In the genomic region with DNA sequence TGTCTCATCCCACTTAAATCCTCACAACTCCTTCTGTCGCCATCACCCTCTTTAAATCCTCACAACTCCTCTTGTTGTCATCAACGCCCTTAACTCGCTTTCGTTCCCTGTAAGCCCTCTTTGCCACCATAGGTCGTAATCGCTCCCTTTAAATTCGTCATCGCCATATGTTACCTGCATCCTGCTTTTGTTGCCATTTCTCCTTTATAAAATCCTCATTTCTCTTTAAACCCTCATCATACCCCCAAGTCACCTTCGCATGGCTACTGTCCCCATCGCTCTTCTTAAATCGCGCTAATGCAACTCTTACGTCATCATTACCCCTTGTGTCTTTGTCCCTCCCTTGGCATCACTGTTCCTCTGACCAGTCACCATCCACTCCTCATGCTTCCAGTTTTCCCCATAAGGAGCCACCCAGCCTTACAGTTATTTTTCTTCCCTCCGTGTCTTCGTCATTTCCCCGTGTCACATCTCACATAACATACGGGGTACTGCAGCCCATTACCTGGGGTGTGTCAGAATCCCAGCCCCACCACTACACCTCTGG, we compare ENCODE assay signal across 1 cellular context.
TF ChIP-seq lines count a peak whose summit lies in the region.

No MANE protein-coding gene starts in this region.

TF ChIP-seq in K562, 482 proteins besides CTCF, POLR2A, EP300 and RAD21 (continued from another document):
- TF ChIP-seq, protein P1, sequence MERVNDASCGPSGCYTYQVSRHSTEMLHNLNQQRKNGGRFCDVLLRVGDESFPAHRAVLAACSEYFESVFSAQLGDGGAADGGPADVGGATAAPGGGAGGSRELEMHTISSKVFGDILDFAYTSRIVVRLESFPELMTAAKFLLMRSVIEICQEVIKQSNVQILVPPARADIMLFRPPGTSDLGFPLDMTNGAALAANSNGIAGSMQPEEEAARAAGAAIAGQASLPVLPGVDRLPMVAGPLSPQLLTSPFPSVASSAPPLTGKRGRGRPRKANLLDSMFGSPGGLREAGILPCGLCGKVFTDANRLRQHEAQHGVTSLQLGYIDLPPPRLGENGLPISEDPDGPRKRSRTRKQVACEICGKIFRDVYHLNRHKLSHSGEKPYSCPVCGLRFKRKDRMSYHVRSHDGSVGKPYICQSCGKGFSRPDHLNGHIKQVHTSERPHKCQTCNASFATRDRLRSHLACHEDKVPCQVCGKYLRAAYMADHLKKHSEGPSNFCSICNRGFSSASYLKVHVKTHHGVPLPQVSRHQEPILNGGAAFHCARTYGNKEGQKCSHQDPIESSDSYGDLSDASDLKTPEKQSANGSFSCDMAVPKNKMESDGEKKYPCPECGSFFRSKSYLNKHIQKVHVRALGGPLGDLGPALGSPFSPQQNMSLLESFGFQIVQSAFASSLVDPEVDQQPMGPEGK (CRISPR knock-in tag; IDR thresholded peaks at IDR 0.05; ENCODE audit: borderline replicate concordance), result no peak
- TF ChIP-seq, protein P2, sequence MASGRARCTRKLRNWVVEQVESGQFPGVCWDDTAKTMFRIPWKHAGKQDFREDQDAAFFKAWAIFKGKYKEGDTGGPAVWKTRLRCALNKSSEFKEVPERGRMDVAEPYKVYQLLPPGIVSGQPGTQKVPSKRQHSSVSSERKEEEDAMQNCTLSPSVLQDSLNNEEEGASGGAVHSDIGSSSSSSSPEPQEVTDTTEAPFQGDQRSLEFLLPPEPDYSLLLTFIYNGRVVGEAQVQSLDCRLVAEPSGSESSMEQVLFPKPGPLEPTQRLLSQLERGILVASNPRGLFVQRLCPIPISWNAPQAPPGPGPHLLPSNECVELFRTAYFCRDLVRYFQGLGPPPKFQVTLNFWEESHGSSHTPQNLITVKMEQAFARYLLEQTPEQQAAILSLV (tag; IDR thresholded peaks at IDR 0.05), result peak; percentile 73
- TF ChIP-seq, protein P3, sequence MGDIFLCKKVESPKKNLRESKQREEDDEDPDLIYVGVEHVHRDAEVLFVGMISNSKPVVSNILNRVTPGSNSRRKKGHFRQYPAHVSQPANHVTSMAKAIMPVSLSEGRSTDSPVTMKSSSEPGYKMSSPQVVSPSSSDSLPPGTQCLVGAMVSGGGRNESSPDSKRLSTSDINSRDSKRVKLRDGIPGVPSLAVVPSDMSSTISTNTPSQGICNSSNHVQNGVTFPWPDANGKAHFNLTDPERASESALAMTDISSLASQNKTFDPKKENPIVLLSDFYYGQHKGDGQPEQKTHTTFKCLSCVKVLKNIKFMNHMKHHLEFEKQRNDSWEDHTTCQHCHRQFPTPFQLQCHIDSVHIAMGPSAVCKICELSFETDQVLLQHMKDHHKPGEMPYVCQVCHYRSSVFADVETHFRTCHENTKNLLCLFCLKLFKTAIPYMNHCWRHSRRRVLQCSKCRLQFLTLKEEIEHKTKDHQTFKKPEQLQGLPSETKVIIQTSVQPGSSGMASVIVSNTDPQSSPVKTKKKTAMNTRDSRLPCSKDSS (IDR thresholded peaks at IDR 0.05; ENCODE audit: low read depth, partially characterized antibody), result no peak
- TF ChIP-seq RCOR1 (IDR thresholded peaks at IDR 0.05; ENCODE audit: borderline replicate concordance in 1 of 2, low read depth in 2 of 2, low read length in 2 of 2) (no peak), CREB1 (IDR thresholded peaks at IDR 0.05) (peak; percentile 47; the same call in 1 of the 2 replicates), CREB1 (CRISPR knock-in tag; IDR thresholded peaks at IDR 0.05) (no peak), CTBP1 (IDR thresholded peaks at IDR 0.05; ENCODE audit: borderline replicate concordance) (peak; percentile 10; the same call in 1 of the 2 replicates), NRF1 (conservative IDR thresholded peaks at IDR 0.05 in 1 of 2, IDR thresholded peaks at IDR 0.05 in 1 of 2) (no peak), TGIF2 (CRISPR knock-in tag; IDR thresholded peaks at IDR 0.05) (no peak), CC2D1A (IDR thresholded peaks at IDR 0.05) (no peak), ATF1 (CRISPR knock-in tag; IDR thresholded peaks at IDR 0.05) (no peak), ATF1 (tag; IDR thresholded peaks at IDR 0.05) (peak; percentile 74), ARID1B (IDR thresholded peaks at IDR 0.05) (peak; percentile 30; the same call in 1 of the 2 replicates), HMG20A (CRISPR knock-in tag; conservative IDR thresholded peaks at IDR 0.05) (no peak), NR3C1 (CRISPR knock-in tag; IDR thresholded peaks at IDR 0.05) (no peak), SMARCB1 (IDR thresholded peaks at IDR 0.05; ENCODE audit: insufficient read length, low read depth) (no peak), GATAD2A (IDR thresholded peaks at IDR 0.05) (0 out of 2 replicates have a peak, but pooled peaks have one; percentile 48), ZNF41 (CRISPR knock-in tag; conservative IDR thresholded peaks at IDR 0.05) (no peak), HMG20B (CRISPR knock-in tag; IDR thresholded peaks at IDR 0.05) (no peak), HLTF (IDR thresholded peaks at IDR 0.05) (peak; percentile 65; the same call in 1 of the 2 replicates), NFXL1 (CRISPR knock-in tag; IDR thresholded peaks at IDR 0.05) (no peak)
- TF ChIP-seq, protein P4, sequence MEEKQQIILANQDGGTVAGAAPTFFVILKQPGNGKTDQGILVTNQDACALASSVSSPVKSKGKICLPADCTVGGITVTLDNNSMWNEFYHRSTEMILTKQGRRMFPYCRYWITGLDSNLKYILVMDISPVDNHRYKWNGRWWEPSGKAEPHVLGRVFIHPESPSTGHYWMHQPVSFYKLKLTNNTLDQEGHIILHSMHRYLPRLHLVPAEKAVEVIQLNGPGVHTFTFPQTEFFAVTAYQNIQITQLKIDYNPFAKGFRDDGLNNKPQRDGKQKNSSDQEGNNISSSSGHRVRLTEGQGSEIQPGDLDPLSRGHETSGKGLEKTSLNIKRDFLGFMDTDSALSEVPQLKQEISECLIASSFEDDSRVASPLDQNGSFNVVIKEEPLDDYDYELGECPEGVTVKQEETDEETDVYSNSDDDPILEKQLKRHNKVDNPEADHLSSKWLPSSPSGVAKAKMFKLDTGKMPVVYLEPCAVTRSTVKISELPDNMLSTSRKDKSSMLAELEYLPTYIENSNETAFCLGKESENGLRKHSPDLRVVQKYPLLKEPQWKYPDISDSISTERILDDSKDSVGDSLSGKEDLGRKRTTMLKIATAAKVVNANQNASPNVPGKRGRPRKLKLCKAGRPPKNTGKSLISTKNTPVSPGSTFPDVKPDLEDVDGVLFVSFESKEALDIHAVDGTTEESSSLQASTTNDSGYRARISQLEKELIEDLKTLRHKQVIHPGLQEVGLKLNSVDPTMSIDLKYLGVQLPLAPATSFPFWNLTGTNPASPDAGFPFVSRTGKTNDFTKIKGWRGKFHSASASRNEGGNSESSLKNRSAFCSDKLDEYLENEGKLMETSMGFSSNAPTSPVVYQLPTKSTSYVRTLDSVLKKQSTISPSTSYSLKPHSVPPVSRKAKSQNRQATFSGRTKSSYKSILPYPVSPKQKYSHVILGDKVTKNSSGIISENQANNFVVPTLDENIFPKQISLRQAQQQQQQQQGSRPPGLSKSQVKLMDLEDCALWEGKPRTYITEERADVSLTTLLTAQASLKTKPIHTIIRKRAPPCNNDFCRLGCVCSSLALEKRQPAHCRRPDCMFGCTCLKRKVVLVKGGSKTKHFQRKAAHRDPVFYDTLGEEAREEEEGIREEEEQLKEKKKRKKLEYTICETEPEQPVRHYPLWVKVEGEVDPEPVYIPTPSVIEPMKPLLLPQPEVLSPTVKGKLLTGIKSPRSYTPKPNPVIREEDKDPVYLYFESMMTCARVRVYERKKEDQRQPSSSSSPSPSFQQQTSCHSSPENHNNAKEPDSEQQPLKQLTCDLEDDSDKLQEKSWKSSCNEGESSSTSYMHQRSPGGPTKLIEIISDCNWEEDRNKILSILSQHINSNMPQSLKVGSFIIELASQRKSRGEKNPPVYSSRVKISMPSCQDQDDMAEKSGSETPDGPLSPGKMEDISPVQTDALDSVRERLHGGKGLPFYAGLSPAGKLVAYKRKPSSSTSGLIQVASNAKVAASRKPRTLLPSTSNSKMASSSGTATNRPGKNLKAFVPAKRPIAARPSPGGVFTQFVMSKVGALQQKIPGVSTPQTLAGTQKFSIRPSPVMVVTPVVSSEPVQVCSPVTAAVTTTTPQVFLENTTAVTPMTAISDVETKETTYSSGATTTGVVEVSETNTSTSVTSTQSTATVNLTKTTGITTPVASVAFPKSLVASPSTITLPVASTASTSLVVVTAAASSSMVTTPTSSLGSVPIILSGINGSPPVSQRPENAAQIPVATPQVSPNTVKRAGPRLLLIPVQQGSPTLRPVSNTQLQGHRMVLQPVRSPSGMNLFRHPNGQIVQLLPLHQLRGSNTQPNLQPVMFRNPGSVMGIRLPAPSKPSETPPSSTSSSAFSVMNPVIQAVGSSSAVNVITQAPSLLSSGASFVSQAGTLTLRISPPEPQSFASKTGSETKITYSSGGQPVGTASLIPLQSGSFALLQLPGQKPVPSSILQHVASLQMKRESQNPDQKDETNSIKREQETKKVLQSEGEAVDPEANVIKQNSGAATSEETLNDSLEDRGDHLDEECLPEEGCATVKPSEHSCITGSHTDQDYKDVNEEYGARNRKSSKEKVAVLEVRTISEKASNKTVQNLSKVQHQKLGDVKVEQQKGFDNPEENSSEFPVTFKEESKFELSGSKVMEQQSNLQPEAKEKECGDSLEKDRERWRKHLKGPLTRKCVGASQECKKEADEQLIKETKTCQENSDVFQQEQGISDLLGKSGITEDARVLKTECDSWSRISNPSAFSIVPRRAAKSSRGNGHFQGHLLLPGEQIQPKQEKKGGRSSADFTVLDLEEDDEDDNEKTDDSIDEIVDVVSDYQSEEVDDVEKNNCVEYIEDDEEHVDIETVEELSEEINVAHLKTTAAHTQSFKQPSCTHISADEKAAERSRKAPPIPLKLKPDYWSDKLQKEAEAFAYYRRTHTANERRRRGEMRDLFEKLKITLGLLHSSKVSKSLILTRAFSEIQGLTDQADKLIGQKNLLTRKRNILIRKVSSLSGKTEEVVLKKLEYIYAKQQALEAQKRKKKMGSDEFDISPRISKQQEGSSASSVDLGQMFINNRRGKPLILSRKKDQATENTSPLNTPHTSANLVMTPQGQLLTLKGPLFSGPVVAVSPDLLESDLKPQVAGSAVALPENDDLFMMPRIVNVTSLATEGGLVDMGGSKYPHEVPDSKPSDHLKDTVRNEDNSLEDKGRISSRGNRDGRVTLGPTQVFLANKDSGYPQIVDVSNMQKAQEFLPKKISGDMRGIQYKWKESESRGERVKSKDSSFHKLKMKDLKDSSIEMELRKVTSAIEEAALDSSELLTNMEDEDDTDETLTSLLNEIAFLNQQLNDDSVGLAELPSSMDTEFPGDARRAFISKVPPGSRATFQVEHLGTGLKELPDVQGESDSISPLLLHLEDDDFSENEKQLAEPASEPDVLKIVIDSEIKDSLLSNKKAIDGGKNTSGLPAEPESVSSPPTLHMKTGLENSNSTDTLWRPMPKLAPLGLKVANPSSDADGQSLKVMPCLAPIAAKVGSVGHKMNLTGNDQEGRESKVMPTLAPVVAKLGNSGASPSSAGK (IDR thresholded peaks at IDR 0.05), result no peak; the same call in 1 of the 2 replicates
- TF ChIP-seq, protein P5, sequence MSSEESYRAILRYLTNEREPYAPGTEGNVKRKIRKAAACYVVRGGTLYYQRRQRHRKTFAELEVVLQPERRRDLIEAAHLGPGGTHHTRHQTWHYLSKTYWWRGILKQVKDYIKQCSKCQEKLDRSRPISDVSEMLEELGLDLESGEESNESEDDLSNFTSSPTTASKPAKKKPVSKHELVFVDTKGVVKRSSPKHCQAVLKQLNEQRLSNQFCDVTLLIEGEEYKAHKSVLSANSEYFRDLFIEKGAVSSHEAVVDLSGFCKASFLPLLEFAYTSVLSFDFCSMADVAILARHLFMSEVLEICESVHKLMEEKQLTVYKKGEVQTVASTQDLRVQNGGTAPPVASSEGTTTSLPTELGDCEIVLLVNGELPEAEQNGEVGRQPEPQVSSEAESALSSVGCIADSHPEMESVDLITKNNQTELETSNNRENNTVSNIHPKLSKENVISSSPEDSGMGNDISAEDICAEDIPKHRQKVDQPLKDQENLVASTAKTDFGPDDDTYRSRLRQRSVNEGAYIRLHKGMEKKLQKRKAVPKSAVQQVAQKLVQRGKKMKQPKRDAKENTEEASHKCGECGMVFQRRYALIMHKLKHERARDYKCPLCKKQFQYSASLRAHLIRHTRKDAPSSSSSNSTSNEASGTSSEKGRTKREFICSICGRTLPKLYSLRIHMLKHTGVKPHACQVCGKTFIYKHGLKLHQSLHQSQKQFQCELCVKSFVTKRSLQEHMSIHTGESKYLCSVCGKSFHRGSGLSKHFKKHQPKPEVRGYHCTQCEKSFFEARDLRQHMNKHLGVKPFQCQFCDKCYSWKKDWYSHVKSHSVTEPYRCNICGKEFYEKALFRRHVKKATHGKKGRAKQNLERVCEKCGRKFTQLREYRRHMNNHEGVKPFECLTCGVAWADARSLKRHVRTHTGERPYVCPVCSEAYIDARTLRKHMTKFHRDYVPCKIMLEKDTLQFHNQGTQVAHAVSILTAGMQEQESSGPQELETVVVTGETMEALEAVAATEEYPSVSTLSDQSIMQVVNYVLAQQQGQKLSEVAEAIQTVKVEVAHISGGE (CRISPR knock-in tag; IDR thresholded peaks at IDR 0.05), result no peak
- TF ChIP-seq, protein P6, sequence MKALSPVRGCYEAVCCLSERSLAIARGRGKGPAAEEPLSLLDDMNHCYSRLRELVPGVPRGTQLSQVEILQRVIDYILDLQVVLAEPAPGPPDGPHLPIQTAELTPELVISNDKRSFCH (CRISPR knock-in tag; IDR thresholded peaks at IDR 0.05), result no peak
- TF ChIP-seq, protein P6 (tag; IDR thresholded peaks at IDR 0.05), result 0 out of 2 replicates have a peak, but pooled peaks have one; percentile 35
- TF ChIP-seq, protein P7, sequence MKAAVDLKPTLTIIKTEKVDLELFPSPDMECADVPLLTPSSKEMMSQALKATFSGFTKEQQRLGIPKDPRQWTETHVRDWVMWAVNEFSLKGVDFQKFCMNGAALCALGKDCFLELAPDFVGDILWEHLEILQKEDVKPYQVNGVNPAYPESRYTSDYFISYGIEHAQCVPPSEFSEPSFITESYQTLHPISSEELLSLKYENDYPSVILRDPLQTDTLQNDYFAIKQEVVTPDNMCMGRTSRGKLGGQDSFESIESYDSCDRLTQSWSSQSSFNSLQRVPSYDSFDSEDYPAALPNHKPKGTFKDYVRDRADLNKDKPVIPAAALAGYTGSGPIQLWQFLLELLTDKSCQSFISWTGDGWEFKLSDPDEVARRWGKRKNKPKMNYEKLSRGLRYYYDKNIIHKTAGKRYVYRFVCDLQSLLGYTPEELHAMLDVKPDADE (conservative IDR thresholded peaks at IDR 0.05; ENCODE audit: control insufficient read depth, low read depth, low read length), result no peak
- TF ChIP-seq, protein P8, sequence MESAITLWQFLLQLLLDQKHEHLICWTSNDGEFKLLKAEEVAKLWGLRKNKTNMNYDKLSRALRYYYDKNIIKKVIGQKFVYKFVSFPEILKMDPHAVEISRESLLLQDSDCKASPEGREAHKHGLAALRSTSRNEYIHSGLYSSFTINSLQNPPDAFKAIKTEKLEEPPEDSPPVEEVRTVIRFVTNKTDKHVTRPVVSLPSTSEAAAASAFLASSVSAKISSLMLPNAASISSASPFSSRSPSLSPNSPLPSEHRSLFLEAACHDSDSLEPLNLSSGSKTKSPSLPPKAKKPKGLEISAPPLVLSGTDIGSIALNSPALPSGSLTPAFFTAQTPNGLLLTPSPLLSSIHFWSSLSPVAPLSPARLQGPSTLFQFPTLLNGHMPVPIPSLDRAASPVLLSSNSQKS (CRISPR knock-in tag; IDR thresholded peaks at IDR 0.05), result no peak
